ENCODE assay signal across 19 cellular contexts in genomic region chr15:77786181-77786890, GRCh38.
DNase-seq lines count a peak whose midpoint lies in the region; ATAC-seq, FAIRE-seq and TF ChIP-seq lines count a peak whose summit lies in the region.
"Had no signal": no experiment of that assay in that cellular context is flagged by ENCODE, and none has a peak within 500 bp of the region (broad histone marks: within the 10 kb centered on the region; RNA-seq: fewer than 3 reads in every experiment).

No MANE protein-coding gene starts in this region.

- WGBS in K562 (ENCODE audit: insufficient coverage, low coverage, missing lambda C conversion rate) = 3% methylated on average over 11 of the region's 11 CpGs
- no CpG with 5 or more reads among the region's 11 CpGs for WGBS in mesendoderm (ENCODE audit: extremely low coverage, insufficient coverage, low lambda C conversion rate)

- TF ChIP-seq CTCF in A673 (conservative IDR thresholded peaks at IDR 0.05; ENCODE audit: low read depth, low read length) = no peak
- no peak for TF ChIP-seq CTCF in K562 (IDR thresholded peaks at IDR 0.05 in 2 of 3, conservative IDR thresholded peaks at IDR 0.05 in 1 of 3; ENCODE audit: insufficient read depth in 2 of 3, low read depth in 1 of 3, low read length in 3 of 3)
- no peak for TF ChIP-seq CTCF in osteoblast (IDR thresholded peaks at IDR 0.05; ENCODE audit: extremely low read depth, low read depth, low read length)

- no peak overlapping the region for H3K56ac ChIP-seq in mesendoderm (ENCODE audit: low read length)

- intact Hi-C loops in A673 (cut with micrococcal nuclease; ENCODE audit: unreplicated experiment) = no loop called here
- intact Hi-C loops in K562 (cut with micrococcal nuclease) = no loop called here

- no peak overlapping the region for H2AFZ ChIP-seq in K562 (ENCODE audit: low read depth, low read length)
- H2AFZ ChIP-seq in osteoblast (ENCODE audit: low read length) = no peak overlapping the region

- no peaks in the 10 kb centered on the region for H3K27me3 ChIP-seq in A673 (replicated peaks; ENCODE audit: insufficient read depth, low read depth, low read length, poor library complexity)
- H3K27me3 ChIP-seq in K562 (ENCODE audit: control insufficient read depth in 2 of 2, insufficient read depth in 2 of 2, low read length in 2 of 2) = peaks cover 4 to 56% of the 10 kb centered on the region in 2 experiments; a peak in 4 of 5 replicates
- H3K27me3 ChIP-seq in osteoblast (ENCODE audit: insufficient read depth, low read length) = peaks cover 9% of the 10 kb centered on the region
- no peaks in the 10 kb centered on the region for H3K27me3 ChIP-seq in mesendoderm (ENCODE audit: insufficient read depth, low read length, poor library complexity)
- H3K27me3 ChIP-seq: BLaER1 had no signal

- in situ Hi-C loops in K562 (cut with MboI) = no loop called here

- H2BK5ac ChIP-seq in mesendoderm (ENCODE audit: low read length) = no peak overlapping the region

- H2BK15ac ChIP-seq in mesendoderm (replicated peaks; ENCODE audit: low read depth) = no peak overlapping the region

- POLR2A ChIA-PET in A673 (lab: Charles Lee; ENCODE audit: low non-redundant PET) = no interaction called here
- POLR2A ChIA-PET in K562 (lab: Yijun Ruan, JAX) = no interaction called here

- no peak overlapping the region for H3K4me2 ChIP-seq in K562 (ENCODE audit: insufficient read depth, low read length)
- no peak overlapping the region for H3K4me2 ChIP-seq in osteoblast (ENCODE audit: insufficient read depth, low read length)
- H3K4me2 ChIP-seq in mesendoderm (ENCODE audit: low read length) = no peak overlapping the region
- H3K4me2 ChIP-seq: A549, BLaER1 had no signal

- no peak overlapping the region for H4K5ac ChIP-seq in mesendoderm (ENCODE audit: low read length)

- FAIRE-seq in K562 (lab: Jason Lieb, UNC) = no peak
- FAIRE-seq: A549, HTR-8/SVneo had no signal

- DNase-seq in NCI-H146 (lab: John Stamatoyannopoulos, UW) (peak; percentile 4), NCI-H146 treated with DMSO at 0.1 percent for 48 hours (lab: John Stamatoyannopoulos, UW; ENCODE audit: unreplicated experiment) (no peak), A673 (ENCODE audit: low spot score) (no peak), K562 (ENCODE audit: extremely low read depth in 1 of 4, low spot score in 3 of 4) (no peak), osteoblast (ENCODE audit: insufficient read length, low spot score, missing footprints) (peak; percentile 74), mesendoderm (no peak), SIG-M5 treated with dmso at 0.1 percent for 504 hours (lab: John Stamatoyannopoulos, UW; ENCODE audit: unreplicated experiment) (no peak)
- DNase-seq: Calu3; CD4-positive, alpha-beta memory T cell; DMS79 treated with DMSO at 0.1 percent for 48 hours; GF-D8; GOT3; IMR-90 had no signal

- no peaks in the 10 kb centered on the region for H3K79me2 ChIP-seq in K562 (ENCODE audit: control insufficient read depth, insufficient read depth, low read length)
- no peaks in the 10 kb centered on the region for H3K79me2 ChIP-seq in osteoblast (ENCODE audit: insufficient read depth, low read length)
- H3K79me2 ChIP-seq in mesendoderm (ENCODE audit: control insufficient read depth, insufficient read depth, low read length) = no peaks in the 10 kb centered on the region

- no peak overlapping the region for H3K23ac ChIP-seq in mesendoderm (ENCODE audit: low read length)

- H3K4me3 ChIP-seq in A673 (ENCODE audit: low read depth, low read length, poor library complexity, severe bottlenecking) (no peak overlapping the region), K562 (no peak overlapping the region), osteoblast (ENCODE audit: insufficient read depth, low read length) (no peak overlapping the region), mesendoderm (ENCODE audit: low read length) (no peak overlapping the region)
- H3K4me3 ChIP-seq: A549, BLaER1, HAP-1 had no signal

- peaks cover 4% of the 10 kb centered on the region; the same call in 1 of the 2 replicates for H4K20me1 ChIP-seq in K562 (replicated peaks; ENCODE audit: control insufficient read depth, insufficient read depth, low read length)
- peaks cover 6% of the 10 kb centered on the region for H4K20me1 ChIP-seq in osteoblast (ENCODE audit: insufficient read depth, low read length)
- H4K20me1 ChIP-seq: BLaER1 had no signal

- CTCF ChIA-PET in A673 (lab: Charles Lee) = no interaction called here
- CTCF ChIA-PET in K562 (lab: Yijun Ruan, JAX; ENCODE audit: low intra/inter-chr PET ratio) = interaction anchor here (2.3 kb wide), 1 partner anchor 152 kb away, joined by 8 read pairs; no protein-coding TSS in a partner anchor

- no peak overlapping the region for H3K4ac ChIP-seq in mesendoderm (ENCODE audit: low read depth, low read length)

- no peak overlapping the region for H2AK5ac ChIP-seq in mesendoderm (ENCODE audit: low read length)

- H3K9me3 ChIP-seq in A673 (ENCODE audit: low read depth, low read length, poor library complexity, severe bottlenecking) (no peaks in the 10 kb centered on the region), K562 (replicated peaks; ENCODE audit: control insufficient read depth, insufficient read depth, low read depth, low read length) (no peaks in the 10 kb centered on the region), osteoblast (ENCODE audit: low read depth, low read length) (no peaks in the 10 kb centered on the region)
- H3K9me3 ChIP-seq: A549, BLaER1, HAP-1 had no signal

- TF ChIP-seq EP300 in K562 (IDR thresholded peaks at IDR 0.05; ENCODE audit: low read length) = no peak

- H3K27ac ChIP-seq in A673 (ENCODE audit: low read depth, low read length, poor library complexity, severe bottlenecking) = peak overlapping the region; percentile 57
- H3K27ac ChIP-seq in K562 (ENCODE audit: extremely low read depth, low read depth, low read length) = no peak overlapping the region
- no peak overlapping the region for H3K27ac ChIP-seq in osteoblast (ENCODE audit: low read depth, low read length)
- H3K27ac ChIP-seq in mesendoderm (ENCODE audit: low read depth, low read length) = no peak overlapping the region
- H3K27ac ChIP-seq: 22Rv1, A549, BLaER1 had no signal

- no peak overlapping the region for H2BK120ac ChIP-seq in mesendoderm (ENCODE audit: low read depth, low read length)

- H3K36me3 ChIP-seq in A673 (ENCODE audit: insufficient read depth, low read length, poor library complexity, severe bottlenecking) = peaks cover 4% of the 10 kb centered on the region
- H3K36me3 ChIP-seq in K562 (ENCODE audit: control insufficient read depth, insufficient read depth, low read length) = no peaks in the 10 kb centered on the region
- H3K36me3 ChIP-seq in osteoblast (ENCODE audit: insufficient read depth, low read length) = no peaks in the 10 kb centered on the region
- no peaks in the 10 kb centered on the region for H3K36me3 ChIP-seq in mesendoderm (ENCODE audit: control insufficient read depth, insufficient read depth, low read length)
- H3K36me3 ChIP-seq: BLaER1, HAP-1 had no signal

- no peak overlapping the region for H3K18ac ChIP-seq in mesendoderm (ENCODE audit: low read length)

- no peak for TF ChIP-seq POLR2A in K562 (conservative IDR thresholded peaks at IDR 0.05)

- H4K8ac ChIP-seq in mesendoderm (ENCODE audit: low read depth, low read length) = no peak overlapping the region

- H3K4me1 ChIP-seq in A673 (ENCODE audit: insufficient read depth, low read length, poor library complexity, severe bottlenecking) = peaks cover 74% of the 10 kb centered on the region
- peaks cover 0 to 16% of the 10 kb centered on the region in 2 experiments; a peak in 2 of 5 replicates for H3K4me1 ChIP-seq in K562 (replicated peaks in 1 of 2; ENCODE audit: control insufficient read depth in 2 of 2, insufficient read depth in 2 of 2, low read length in 2 of 2)
- H3K4me1 ChIP-seq in osteoblast (ENCODE audit: insufficient read depth, low read length) = no peaks in the 10 kb centered on the region
- H3K4me1 ChIP-seq in mesendoderm (ENCODE audit: control insufficient read depth, low read depth, low read length) = no peaks in the 10 kb centered on the region
- H3K4me1 ChIP-seq: A549 had no signal

- TF ChIP-seq RAD21 in K562 (CRISPR knock-in tag; conservative IDR thresholded peaks at IDR 0.05 in 1 of 2, IDR thresholded peaks at IDR 0.05 in 1 of 2) = no peak

- H3K79me1 ChIP-seq in mesendoderm (ENCODE audit: low read length) = no peaks in the 10 kb centered on the region

- no peak for ATAC-seq in K562
- ATAC-seq in HG03280 (IDR thresholded peaks at IDR 0.05; ENCODE audit: unreplicated experiment) = no peak
- ATAC-seq: A549 had no signal

- peak overlapping the region in 1 of 2 experiments; percentile 2; a peak in 1 of 4 replicates for H3K9ac ChIP-seq in K562 (ENCODE audit: insufficient read depth in 1 of 2, low read depth in 2 of 2, low read length in 2 of 2)
- H3K9ac ChIP-seq in mesendoderm (ENCODE audit: low read length) = no peak overlapping the region
- H3K9ac ChIP-seq: BLaER1 had no signal

- BruUV-seq in A673 (replicated peaks; lab: Mats Ljungman, UMichigan) (no TSS peak), K562 (replicated peaks; lab: Mats Ljungman, UMichigan) (no TSS peak)

- H3K9me1 ChIP-seq in K562 (ENCODE audit: control insufficient read depth, insufficient read depth, low read length) = no peaks in the 10 kb centered on the region

TF ChIP-seq in K562, 482 proteins besides CTCF, POLR2A, EP300 and RAD21:
- TF ChIP-seq SPI1 (IDR thresholded peaks at IDR 0.05; ENCODE audit: borderline replicate concordance, low read depth, low read length) (0 out of 2 replicates have a peak, but pooled peaks have one; percentile 9), SNRNP70 (optimal IDR thresholded peaks at IDR 0.05; ENCODE audit: low read depth, low read length) (no peak)

Comparison
In these comparisons a context has a peak if more than half of its experiments do, and no peak if none do; other contexts are left out.
1. DNase-seq: peak in NCI-H146 (single experiment) and osteoblast (single experiment); none in NCI-H146 treated with DMSO at 0.1 percent for 48 hours (single experiment), A673 (single experiment), K562 (0 of 4), mesendoderm (single experiment) and SIG-M5 treated with dmso at 0.1 percent for 504 hours (single experiment).